ENCODE assay signal across 1 cellular context in the genomic region with DNA sequence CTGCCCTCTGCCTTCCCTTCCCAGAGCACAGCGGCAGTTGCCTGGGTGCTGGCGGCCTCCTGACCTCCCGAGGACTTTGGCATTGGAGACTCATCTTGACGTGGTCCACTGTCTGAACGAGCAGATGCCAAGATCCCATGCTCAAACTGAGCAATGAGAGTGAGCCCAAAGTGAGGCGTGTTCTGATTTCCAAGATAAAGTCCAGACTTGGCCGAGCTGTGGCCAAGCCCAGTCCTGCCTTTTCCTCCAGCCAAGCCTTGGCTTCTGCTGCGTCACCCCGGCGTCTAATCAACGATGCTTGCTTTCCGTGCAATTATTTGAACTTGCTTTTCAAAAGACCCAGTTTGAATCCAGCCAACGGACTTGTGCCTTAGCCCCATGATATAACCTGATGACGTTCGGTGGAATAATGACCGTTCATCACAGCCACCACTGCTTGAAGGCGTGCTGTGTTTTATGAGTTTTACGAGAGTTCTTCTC.
TF ChIP-seq lines count a peak whose summit lies in the region.

No MANE protein-coding gene starts in this region.

TF ChIP-seq in IMR-90, 13 proteins besides CTCF, POLR2A, EP300 and RAD21:
- TF ChIP-seq RFX5 (IDR thresholded peaks at IDR 0.05; ENCODE audit: low read depth, low read length) (no peak), CHD1 (IDR thresholded peaks at IDR 0.05; ENCODE audit: low read depth, low read length) (no peak), MXI1 (IDR thresholded peaks at IDR 0.05; ENCODE audit: borderline replicate concordance, low read depth, low read length) (no peak), CEBPB (IDR thresholded peaks at IDR 0.05; ENCODE audit: low read depth, low read length) (no peak), NFE2L2 (IDR thresholded peaks at IDR 0.05; ENCODE audit: low read depth, low read length) (no peak), FOS (IDR thresholded peaks at IDR 0.05; ENCODE audit: low read depth, low read length) (no peak), MAFK (IDR thresholded peaks at IDR 0.05; ENCODE audit: low read depth, low read length) (no peak), RCOR1 (IDR thresholded peaks at IDR 0.05; ENCODE audit: insufficient replicate concordance, low read length) (no peak), MAZ (IDR thresholded peaks at IDR 0.05; ENCODE audit: borderline replicate concordance, low read depth, low read length) (no peak), BHLHE40 (IDR thresholded peaks at IDR 0.05; ENCODE audit: low read depth, low read length) (no peak), SMC3 (IDR thresholded peaks at IDR 0.05; ENCODE audit: low read depth, low read length) (no peak)
- TF ChIP-seq, protein P1, sequence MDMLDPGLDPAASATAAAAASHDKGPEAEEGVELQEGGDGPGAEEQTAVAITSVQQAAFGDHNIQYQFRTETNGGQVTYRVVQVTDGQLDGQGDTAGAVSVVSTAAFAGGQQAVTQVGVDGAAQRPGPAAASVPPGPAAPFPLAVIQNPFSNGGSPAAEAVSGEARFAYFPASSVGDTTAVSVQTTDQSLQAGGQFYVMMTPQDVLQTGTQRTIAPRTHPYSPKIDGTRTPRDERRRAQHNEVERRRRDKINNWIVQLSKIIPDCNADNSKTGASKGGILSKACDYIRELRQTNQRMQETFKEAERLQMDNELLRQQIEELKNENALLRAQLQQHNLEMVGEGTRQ (IDR thresholded peaks at IDR 0.05; ENCODE audit: low read depth, low read length) = no peak
- TF ChIP-seq, protein P2, sequence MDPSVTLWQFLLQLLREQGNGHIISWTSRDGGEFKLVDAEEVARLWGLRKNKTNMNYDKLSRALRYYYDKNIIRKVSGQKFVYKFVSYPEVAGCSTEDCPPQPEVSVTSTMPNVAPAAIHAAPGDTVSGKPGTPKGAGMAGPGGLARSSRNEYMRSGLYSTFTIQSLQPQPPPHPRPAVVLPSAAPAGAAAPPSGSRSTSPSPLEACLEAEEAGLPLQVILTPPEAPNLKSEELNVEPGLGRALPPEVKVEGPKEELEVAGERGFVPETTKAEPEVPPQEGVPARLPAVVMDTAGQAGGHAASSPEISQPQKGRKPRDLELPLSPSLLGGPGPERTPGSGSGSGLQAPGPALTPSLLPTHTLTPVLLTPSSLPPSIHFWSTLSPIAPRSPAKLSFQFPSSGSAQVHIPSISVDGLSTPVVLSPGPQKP (IDR thresholded peaks at IDR 0.05; ENCODE audit: borderline replicate concordance, low read depth, low read length) = no peak
